Comparison of ENCODE assay signal across 14 cellular contexts in genomic region chr12:57822392-57823130, GRCh38. TPM values are rescaled to one million over a fixed set of nuclear protein-coding genes. Genes with fewer than 3 reads are reported as not detected.
DNase-seq lines count a peak whose midpoint lies in the region; ATAC-seq and TF ChIP-seq lines count a peak whose summit lies in the region.
"Had no signal": no experiment of that assay in that cellular context is flagged by ENCODE, and none has a peak within 500 bp of the region (broad histone marks: within the 10 kb centered on the region; RNA-seq: fewer than 3 reads in every experiment).

No MANE protein-coding gene starts in this region.

- peak; percentile 14 for DNase-seq in activated effector memory CD4-positive, alpha-beta T cell treated with anti-CD3 and anti-CD28 coated beads, Interleukin-2, amount 50 U/mL, for 16 hours
- no peak for DNase-seq in activated effector memory CD4-positive, alpha-beta T cell treated with Interleukin-2 at 50 U/mL for 16 hours
- DNase-seq in glutamatergic neuron (no peak), DMS 273 (lab: John Stamatoyannopoulos, UW; ENCODE audit: unreplicated experiment) (no peak)
- DNase-seq: Calu3; H7; NCI-H2171; stimulated activated CD4-positive, alpha-beta T cell treated with anti-CD3 and anti-CD28 coated beads, Interleukin-12 subunit alpha, Interleukin-12 subunit beta, amount 100 ng/mL, for 4 hours had no signal

- no peak overlapping the region for H3K9ac ChIP-seq in stomach smooth muscle (ENCODE audit: low read length in 2 of 2)

- no peaks in the 10 kb centered on the region for H3K36me3 Mint-ChIP-seq in glutamatergic neuron (ENCODE audit: unreplicated experiment)

- H3K27me3 ChIP-seq in stomach smooth muscle (ENCODE audit: control insufficient read depth in 1 of 2, insufficient read depth in 2 of 2, low read length in 2 of 2), result no peaks in the 10 kb centered on the region

- no peaks in the 10 kb centered on the region for H3K9me3 ChIP-seq in stomach smooth muscle (ENCODE audit: control insufficient read depth in 2 of 2, low read length in 2 of 2)
- H3K9me3 ChIP-seq: A549 had no signal

- H3K9me3 Mint-ChIP-seq in glutamatergic neuron (ENCODE audit: unreplicated experiment), result peaks cover 23% of the 10 kb centered on the region
- H3K9me3 Mint-ChIP-seq: activated T-helper 17 cell treated with anti-CD3 and anti-CD28 coated beads, Interleukin-2, amount 50 U/mL, for 72 hours; memory B cell had no signal

- peaks cover 57 to 59% of the 10 kb centered on the region in 2 donors for H3K36me3 ChIP-seq in stomach smooth muscle (ENCODE audit: control insufficient read depth in 2 of 2, insufficient read depth in 2 of 2, low read length in 2 of 2)

- peak overlapping the region; percentile 68 for H3K27ac Mint-ChIP-seq in glutamatergic neuron (ENCODE audit: unreplicated experiment)

- no peak overlapping the region for H3K4me3 ChIP-seq in stomach smooth muscle (ENCODE audit: low read length in 2 of 2)
- H3K4me3 ChIP-seq: A549 had no signal

- no peak for ATAC-seq in HG02588 (IDR thresholded peaks at IDR 0.05; ENCODE audit: unreplicated experiment)
- ATAC-seq: A549 had no signal

- H3K4me1 ChIP-seq in stomach smooth muscle (ENCODE audit: control insufficient read depth, insufficient read depth, low read length), result peaks cover 25% of the 10 kb centered on the region
- H3K4me1 ChIP-seq: A549 had no signal

- no peak for TF ChIP-seq CTCF in glutamatergic neuron (IDR thresholded peaks at IDR 0.05; ENCODE audit: partially characterized antibody, unreplicated experiment)

- H3K4me1 Mint-ChIP-seq in glutamatergic neuron (ENCODE audit: low read depth, unreplicated experiment), result peaks cover 18% of the 10 kb centered on the region

- peak overlapping the region; percentile 11 for H3K27ac ChIP-seq in stomach smooth muscle (ENCODE audit: low read length)
- H3K27ac ChIP-seq: A549, epithelial cell of prostate had no signal

- no peak overlapping the region for H3K4me3 Mint-ChIP-seq in glutamatergic neuron (ENCODE audit: unreplicated experiment)
- H3K4me3 Mint-ChIP-seq: activated T-helper 17 cell treated with anti-CD3 and anti-CD28 coated beads, Interleukin-2, amount 50 U/mL, for 72 hours; memory B cell had no signal

- peaks cover 11% of the 10 kb centered on the region for H3K27me3 Mint-ChIP-seq in glutamatergic neuron (ENCODE audit: unreplicated experiment)
- H3K27me3 Mint-ChIP-seq: activated T-helper 17 cell treated with anti-CD3 and anti-CD28 coated beads, Interleukin-2, amount 50 U/mL, for 72 hours; memory B cell had no signal

RNA-seq across cellular contexts. Expression of gene AVIL, which starts 4.0 kb away (rescaled TPM):
- total RNA-seq in glutamatergic neuron (ENCODE audit: unreplicated experiment), result 4.8 TPM

RNA-seq across cellular contexts. Expression of gene CTDSP2, which starts 24.0 kb away (rescaled TPM):
- 127 TPM for total RNA-seq in glutamatergic neuron (ENCODE audit: unreplicated experiment)

RNA-seq across cellular contexts. Expression of gene TSFM, which starts 40.0 kb away (rescaled TPM):
- total RNA-seq in glutamatergic neuron (ENCODE audit: unreplicated experiment), result 35.7 TPM

RNA-seq across cellular contexts. Expression of gene EEF1AKMT3, which starts 50.1 kb away (rescaled TPM):
- 3.3 TPM for total RNA-seq in glutamatergic neuron (ENCODE audit: unreplicated experiment)

RNA-seq across cellular contexts. Expression of gene METTL1, which starts 50.7 kb away (rescaled TPM):
- 9.1 TPM for total RNA-seq in glutamatergic neuron (ENCODE audit: unreplicated experiment)
